In genomic region chr6:7446056-7446455, GRCh38 we compare ENCODE assay signal across 19 cellular contexts. TPM values are rescaled to one million over a fixed set of nuclear protein-coding genes. Genes with fewer than 3 reads are reported as not detected.
DNase-seq lines count a peak whose midpoint lies in the region; ATAC-seq, FAIRE-seq and TF ChIP-seq lines count a peak whose summit lies in the region.
"Had no signal": no experiment of that assay in that cellular context is flagged by ENCODE, and none has a peak within 500 bp of the region (broad histone marks: within the 10 kb centered on the region; RNA-seq: fewer than 3 reads in every experiment).

No MANE protein-coding gene starts in this region.

- no peak for FAIRE-seq in H1 (lab: Jason Lieb, UNC)

- H3K4me1 ChIP-seq in H1 (replicated peaks in 1 of 4; ENCODE audit: control insufficient read depth in 3 of 4, insufficient read depth in 4 of 4, low read length in 3 of 4) (peaks cover 0 to 6% (median 4%) of the 10 kb centered on the region in 4 experiments; a peak in 3 of 7 replicates), neuronal stem cell (ENCODE audit: control insufficient read depth in 2 of 2, insufficient read depth in 1 of 2, low read depth in 1 of 2, low read length in 2 of 2) (peaks cover 3 to 13% of the 10 kb centered on the region in 2 donors), vagina (no peaks in the 10 kb centered on the region)

- H3K9me3 ChIP-seq in H1 (ENCODE audit: insufficient read depth in 2 of 2, low read depth in 1 of 2, low read length in 1 of 2) (no peaks in the 10 kb centered on the region; a peak in 1 of 4 replicates), neuronal stem cell (replicated peaks in 1 of 2; ENCODE audit: control insufficient read depth in 2 of 2, insufficient read depth in 1 of 2, low read depth in 1 of 2, low read length in 2 of 2) (no peaks in the 10 kb centered on the region), vagina (no peaks in the 10 kb centered on the region)
- H3K9me3 ChIP-seq: SK-N-SH had no signal

- CTCF ChIA-PET in H1 (lab: Charles Lee; ENCODE audit: partially characterized antibody) = interaction anchor here (1.5 kb wide), 1 partner anchor 20 kb away, joined by 5 read pairs; no protein-coding TSS in a partner anchor

- no peaks in the 10 kb centered on the region for H3K79me2 ChIP-seq in H1 (ENCODE audit: control insufficient read depth in 1 of 2, insufficient read depth in 2 of 2, low read length in 2 of 2)

- H2AK5ac ChIP-seq in H1 (ENCODE audit: low read depth, low read length) (no peak overlapping the region), neuronal stem cell (ENCODE audit: low read depth, low read length) (peak overlapping the region; percentile 10)

- H4K8ac ChIP-seq in H1 (ENCODE audit: extremely low read depth, insufficient read depth, low read length) (no peak overlapping the region), neuronal stem cell (ENCODE audit: low read depth, low read length) (no peak overlapping the region)

- no peak overlapping the region for H4K5ac ChIP-seq in H1 (ENCODE audit: insufficient read length, low read depth, low read length)

- no peak overlapping the region for H3K4ac ChIP-seq in H1 (replicated peaks; ENCODE audit: insufficient read length, low read depth, low read length)
- no peak overlapping the region for H3K4ac ChIP-seq in neuronal stem cell (ENCODE audit: low read length)

- H3K4me3 ChIP-seq in H1 (ENCODE audit: extremely low read depth in 1 of 4, insufficient read depth in 2 of 4, low read depth in 3 of 4, low read length in 4 of 4) (no peak overlapping the region), neuronal stem cell (ENCODE audit: low read length in 2 of 2) (no peak overlapping the region), vagina (no peak overlapping the region)

- no peak overlapping the region for H2BK5ac ChIP-seq in H1 (ENCODE audit: low read depth, low read length)
- no peak overlapping the region for H2BK5ac ChIP-seq in neuronal stem cell (ENCODE audit: low read length)

- H3K27ac Mint-ChIP-seq in HFFc6 = peak overlapping the region; percentile 52; the same call in 1 of the 2 replicates
- H3K27ac Mint-ChIP-seq in stimulated activated naive CD8-positive, alpha-beta T cell treated with anti-CD3 and anti-CD28 coated beads, Interleukin-15, amount 100 ng/mL, for 72 hours = no peak overlapping the region
- H3K27ac Mint-ChIP-seq: CD14-positive monocyte had no signal

- H3K23me2 ChIP-seq in H1 (ENCODE audit: low read depth, low read length) = 0 out of 2 replicates have a peak, but pooled peaks cover 2% of the 10 kb centered on the region

- H3K36me3 Mint-ChIP-seq in HFFc6 (ENCODE audit: low read depth) = peaks cover 12% of the 10 kb centered on the region

- no peak overlapping the region for H3K27ac ChIP-seq in H1 (ENCODE audit: low read depth, low read length)
- no peak overlapping the region for H3K27ac ChIP-seq in neuronal stem cell (replicated peaks; ENCODE audit: low read length)
- H3K27ac ChIP-seq in vagina = peak overlapping the region; percentile 21
- H3K27ac ChIP-seq in substantia nigra (ENCODE audit: low read depth, low read length, poor library complexity, severe bottlenecking) = no peak overlapping the region
- H3K27ac ChIP-seq: HL-60 had no signal

- DNase-seq in HFFc6 (no peak), H1 (ENCODE audit: low read depth in 1 of 2, low spot score in 2 of 2) (no peak), neuronal stem cell (ENCODE audit: low spot score) (no peak), vagina (ENCODE audit: extremely low spot score in 2 of 2) (no peak), substantia nigra (lab: John Stamatoyannopoulos, UW) (no peak)
- DNase-seq in stimulated activated naive CD8-positive, alpha-beta T cell treated with anti-CD3 and anti-CD28 coated beads, Interleukin-15, amount 100 ng/mL, for 72 hours = no peak
- no peak for DNase-seq in activated CD8-positive, alpha-beta memory T cell treated with anti-CD3 and anti-CD28 coated beads, Interleukin-2, amount 50 U/mL, for 48 hours
- DNase-seq: COR-L47, DMS153, EL, KG1, NCI-H1048, NCI-H226, NCI-H526, OCI-M1, SK-N-SH had no signal

- 0 out of 2 replicates have a peak overlapping the region, but pooled peaks have one; percentile 61 for H2BK15ac ChIP-seq in H1 (ENCODE audit: low read length)
- no peak overlapping the region for H2BK15ac ChIP-seq in neuronal stem cell (ENCODE audit: low read length)

- H3K56ac ChIP-seq in H1 (replicated peaks; ENCODE audit: insufficient read length, low read depth, low read length) = no peak overlapping the region

- H4K91ac ChIP-seq in H1 (replicated peaks; ENCODE audit: insufficient read length, low read length) = no peak overlapping the region
- H4K91ac ChIP-seq in neuronal stem cell (ENCODE audit: low read depth, low read length, poor library complexity) = no peak overlapping the region

- H2BK12ac ChIP-seq in H1 (ENCODE audit: low read depth, low read length) (no peak overlapping the region; the same call in 1 of the 2 replicates), neuronal stem cell (ENCODE audit: low read length) (no peak overlapping the region)

- H3K4me1 Mint-ChIP-seq in HFFc6 (ENCODE audit: low read depth) = peaks cover 34% of the 10 kb centered on the region
- H3K4me1 Mint-ChIP-seq in stimulated activated naive CD8-positive, alpha-beta T cell treated with anti-CD3 and anti-CD28 coated beads, Interleukin-15, amount 100 ng/mL, for 72 hours = no peaks in the 10 kb centered on the region

- POLR2A ChIA-PET in H1 (lab: Charles Lee; ENCODE audit: partially characterized antibody) = no interaction called here

- no peaks in the 10 kb centered on the region for H3K36me3 ChIP-seq in H1 (ENCODE audit: control insufficient read depth in 2 of 4, insufficient read depth in 4 of 4, low read length in 3 of 4)
- no peaks in the 10 kb centered on the region for H3K36me3 ChIP-seq in neuronal stem cell (replicated peaks in 1 of 2; ENCODE audit: control insufficient read depth in 2 of 2, insufficient read depth in 2 of 2, low read length in 2 of 2)
- no peaks in the 10 kb centered on the region for H3K36me3 ChIP-seq in vagina

- no peak overlapping the region for H3K18ac ChIP-seq in H1 (ENCODE audit: extremely low read depth, low read length)
- H3K18ac ChIP-seq in neuronal stem cell (ENCODE audit: low read length) = peak overlapping the region; percentile 83

- 93% methylated on average over 9 of the region's 9 CpGs; no CpG with 5 or more reads in 1 of the 2 experiments for WGBS in H1 (ENCODE audit: extremely low coverage in 1 of 2, insufficient coverage in 1 of 2, insufficient read length in 1 of 2, insufficient replicate concordance in 2 of 2, low coverage in 1 of 2, low lambda C conversion rate in 2 of 2, missing lambda C conversion rate in 1 of 2), 2 experiments
- WGBS in neuronal stem cell (ENCODE audit: extremely low coverage in 2 of 2, insufficient read length in 2 of 2, insufficient replicate concordance in 1 of 2), 2 donors = no CpG with 5 or more reads among the region's 9 CpGs

- no peaks in the 10 kb centered on the region for H3K27me3 ChIP-seq in H1 (replicated peaks in 1 of 4; ENCODE audit: control insufficient read depth in 3 of 4, extremely low read depth in 1 of 4, insufficient read depth in 3 of 4, low read length in 3 of 4)
- peaks cover 0 to 31% (median 0%) of the 10 kb centered on the region in 3 experiments for H3K27me3 ChIP-seq in neuronal stem cell (ENCODE audit: control insufficient read depth in 3 of 3, insufficient read depth in 3 of 3, low read depth in 1 of 3, low read length in 3 of 3)
- H3K27me3 ChIP-seq in vagina = no peaks in the 10 kb centered on the region

- TF ChIP-seq CTCF in HFFc6 (IDR thresholded peaks at IDR 0.05) (no peak), H1 (IDR thresholded peaks at IDR 0.05; ENCODE audit: control extremely low read depth in 1 of 3, insufficient read depth in 1 of 3, low read depth in 1 of 3, low read length in 3 of 3) (no peak), vagina (IDR thresholded peaks at IDR 0.05) (no peak)

- no peak for TF ChIP-seq RAD21 in H1 (IDR thresholded peaks at IDR 0.05 in 1 of 2, conservative IDR thresholded peaks at IDR 0.05 in 1 of 2; ENCODE audit: low read depth in 2 of 2, low read length in 2 of 2)

- no peak overlapping the region for H3K23ac ChIP-seq in H1 (ENCODE audit: insufficient read length)
- H3K23ac ChIP-seq in neuronal stem cell (ENCODE audit: low read depth, low read length, poor library complexity) = no peak overlapping the region

- H3K4me3 Mint-ChIP-seq in HFFc6 = peak overlapping the region; percentile 34; the same call in 1 of the 2 replicates
- H3K4me3 Mint-ChIP-seq in stimulated activated naive CD8-positive, alpha-beta T cell treated with anti-CD3 and anti-CD28 coated beads, Interleukin-15, amount 100 ng/mL, for 72 hours = no peak overlapping the region

- ATAC-seq in stimulated activated naive CD8-positive, alpha-beta T cell treated with anti-CD3 and anti-CD28 coated beads, Interleukin-15, amount 100 ng/mL, for 72 hours = no peak

- no peak overlapping the region for H3K14ac ChIP-seq in H1 (ENCODE audit: insufficient read length)
- no peak overlapping the region for H3K14ac ChIP-seq in neuronal stem cell (ENCODE audit: low read length)

- no peak overlapping the region for H3K9ac ChIP-seq in H1 (replicated peaks in 1 of 4; ENCODE audit: extremely low read depth in 1 of 4, low read depth in 3 of 4, low read length in 3 of 4)
- no peak overlapping the region for H3K9ac ChIP-seq in neuronal stem cell (ENCODE audit: low read depth, low read length, poor library complexity)
- H3K9ac ChIP-seq: SK-N-SH had no signal

- TF ChIP-seq POLR2A in H1 (IDR thresholded peaks at IDR 0.05; ENCODE audit: control extremely low read depth in 1 of 2, low read depth in 2 of 2, low read length in 2 of 2) (no peak), vagina (IDR thresholded peaks at IDR 0.05) (no peak)

- no peak overlapping the region for H3K4me2 ChIP-seq in H1 (ENCODE audit: insufficient read depth in 1 of 2, low read depth in 2 of 2, low read length in 2 of 2)
- no peak overlapping the region for H3K4me2 ChIP-seq in neuronal stem cell (ENCODE audit: insufficient read depth, low read length, poor library complexity, severe bottlenecking)
- H3K4me2 ChIP-seq: SK-N-SH had no signal

- H3K27me3 Mint-ChIP-seq in HFFc6 (ENCODE audit: insufficient read depth) = peaks cover 10% of the 10 kb centered on the region; the same call in 1 of the 2 replicates
- peaks cover 23% of the 10 kb centered on the region for H3K27me3 Mint-ChIP-seq in stimulated activated naive CD8-positive, alpha-beta T cell treated with anti-CD3 and anti-CD28 coated beads, Interleukin-15, amount 100 ng/mL, for 72 hours

- H4K20me1 ChIP-seq in H1 (replicated peaks in 1 of 2; ENCODE audit: control insufficient read depth in 1 of 2, insufficient read depth in 2 of 2, low read length in 2 of 2) = no peaks in the 10 kb centered on the region

- no peak overlapping the region for H2AFZ ChIP-seq in H1 (ENCODE audit: low read length)
- H2AFZ ChIP-seq in neuronal stem cell (ENCODE audit: low read length) = no peak overlapping the region

- no peak overlapping the region for H2BK20ac ChIP-seq in H1 (ENCODE audit: low read length)

- H3K79me1 ChIP-seq in H1 (ENCODE audit: low read depth, low read length) (no peaks in the 10 kb centered on the region), neuronal stem cell (ENCODE audit: low read depth, low read length) (no peaks in the 10 kb centered on the region)

- intact Hi-C loops in vagina (cut with DNase I) = no loop called here

- peaks cover 11% of the 10 kb centered on the region for H3K9me3 Mint-ChIP-seq in HFFc6
- H3K9me3 Mint-ChIP-seq in stimulated activated naive CD8-positive, alpha-beta T cell treated with anti-CD3 and anti-CD28 coated beads, Interleukin-15, amount 100 ng/mL, for 72 hours = peaks cover 0 to 7% of the 10 kb centered on the region in 2 donors

- TF ChIP-seq EP300 in H1 (IDR thresholded peaks at IDR 0.05; ENCODE audit: borderline replicate concordance in 1 of 2, low read depth in 2 of 2, low read length in 2 of 2) = no peak

- no peak overlapping the region for H2BK120ac ChIP-seq in H1 (replicated peaks; ENCODE audit: low read depth, low read length)
- H2BK120ac ChIP-seq in neuronal stem cell (ENCODE audit: low read depth, low read length) = no peak overlapping the region

RNA-seq across cellular contexts. Expression of gene RIOK1, which starts 56.4 kb away (rescaled TPM):
- 10 to 100 TPM; 16.6 to 19.5 (median 17.8) TPM for total RNA-seq in HFFc6 (2021; fragmentation: NEBNext Ultra II Directional; extraction: Animal tissue kit (Norgen Biotek cat#: 25700))
- 26.2 and 26.9 TPM in 2 replicates for total RNA-seq in H1 (2021; fragmentation: NEBNext Ultra II Directional; extraction: Animal tissue kit (Norgen Biotek cat#: 25700))
- 10.1 and 11.8 TPM in 2 replicates for polyA plus RNA-seq in H1 (2011; rRNA removed)
- 12.8 TPM for polyA plus RNA-seq in H1 (2011; cell fraction: cytosol; rRNA removed)
- polyA plus RNA-seq in H1 (2011; cell fraction: nucleus; rRNA removed) = 32.5 TPM
- 16.2 to 24.5 TPM (median 19.4 TPM) in 4 replicates for polyA plus RNA-seq in H1 (2012, experiment 1 of 2)
- polyA plus RNA-seq in H1 (2012, experiment 2 of 2) = 2.2 TPM
- polyA plus RNA-seq in H1 (2013, experiment 1 of 2) = 29.6 TPM
- 28.1 TPM for polyA plus RNA-seq in H1 (2013, experiment 2 of 2)
- polyA minus RNA-seq in H1 (2011; rRNA and poly(A)+ RNA removed) = 10.2 and 12.8 TPM in 2 replicates
- 9.4 TPM for polyA minus RNA-seq in H1 (2011; cell fraction: cytosol; rRNA and poly(A)+ RNA removed)
- 33.3 TPM for polyA minus RNA-seq in H1 (2011; cell fraction: nucleus; rRNA and poly(A)+ RNA removed)
- polyA plus RNA-seq in neuronal stem cell (2013, experiment 1 of 2) = 27.3 TPM
- polyA plus RNA-seq in neuronal stem cell (2013, experiment 2 of 2) = 26.7 TPM
- 21.6 TPM for total RNA-seq in vagina

RNA-seq across cellular contexts. Expression of gene CAGE1, which starts 56.5 kb away (rescaled TPM):
- total RNA-seq in HFFc6 (2021; fragmentation: NEBNext Ultra II Directional; extraction: Animal tissue kit (Norgen Biotek cat#: 25700)) = under 1 TPM in 1 of 6 experiments, not detected in 5; 0.22 TPM
- 0.09 TPM in 1 of 2 replicates, not detected in the other for total RNA-seq in H1 (2021; fragmentation: NEBNext Ultra II Directional; extraction: Animal tissue kit (Norgen Biotek cat#: 25700))
- polyA plus RNA-seq in H1 (2011; rRNA removed) = 0.02 TPM in 1 of 2 replicates, not detected in the other
- polyA plus RNA-seq in H1 (2011; cell fraction: cytosol; rRNA removed) = 0.01 TPM
- polyA plus RNA-seq in H1 (2011; cell fraction: nucleus; rRNA removed) = 0.14 TPM
- 0.07 TPM in 1 of 4 replicates, not detected in the others for polyA plus RNA-seq in H1 (2012, experiment 1 of 2)
- polyA plus RNA-seq in H1 (2012, experiment 2 of 2) = not detected
- not detected for polyA plus RNA-seq in H1 (2013, experiment 1 of 2)
- 0.07 TPM for polyA plus RNA-seq in H1 (2013, experiment 2 of 2)
- polyA minus RNA-seq in H1 (2011; rRNA and poly(A)+ RNA removed) = 0.05 and 0.16 TPM in 2 replicates
- polyA minus RNA-seq in H1 (2011; cell fraction: cytosol; rRNA and poly(A)+ RNA removed) = not detected
- polyA minus RNA-seq in H1 (2011; cell fraction: nucleus; rRNA and poly(A)+ RNA removed) = 1.1 TPM
- polyA plus RNA-seq in neuronal stem cell (2013, experiment 1 of 2) = 0.01 TPM
- polyA plus RNA-seq in neuronal stem cell (2013, experiment 2 of 2) = 0.01 TPM
- not detected for total RNA-seq in vagina
- total RNA-seq: M059J had no signal
- polyA plus RNA-seq: CD14-positive monocyte, SK-N-SH had no signal
